ENCODE assay signal across 20 cellular contexts in the genomic region with DNA sequence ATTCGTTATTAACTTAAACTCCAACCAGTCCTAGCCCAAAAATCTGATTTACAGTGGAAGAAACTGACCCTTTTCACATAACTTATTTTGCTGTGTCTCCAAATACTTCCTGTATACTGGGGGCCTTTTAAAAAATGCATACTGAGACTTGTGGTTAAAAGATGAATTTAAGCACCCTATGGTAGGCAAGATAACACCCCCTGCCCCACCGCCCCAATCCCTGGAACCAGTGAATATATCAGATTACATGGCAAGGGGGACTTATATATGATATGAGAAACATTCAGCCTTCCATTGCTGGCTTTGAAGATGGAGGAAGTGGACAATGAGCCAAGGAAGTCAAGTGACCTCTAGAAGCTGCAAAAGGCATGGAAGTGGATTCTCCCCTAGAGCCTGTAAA. TPM values are rescaled to one million over a fixed set of nuclear protein-coding genes. Genes with fewer than 3 reads are reported as not detected.
A peak's percentile ranks its signal among the peaks of the same experiment; 100 is the strongest.
DNase-seq lines count a peak whose midpoint lies in the region; ATAC-seq and TF ChIP-seq lines count a peak whose summit lies in the region.
"Had no signal": no experiment of that assay in that cellular context is flagged by ENCODE, and none has a peak within 500 bp of the region (broad histone marks: within the 10 kb centered on the region; RNA-seq: fewer than 3 reads in every experiment).

No MANE protein-coding gene starts in this region.

- no peak overlapping the region for H3K4me3 ChIP-seq in breast epithelium
- H3K4me3 ChIP-seq: BLaER1, Peyer's patch had no signal

- H3K9me3 ChIP-seq in breast epithelium: no peaks in the 10 kb centered on the region
- H3K9me3 ChIP-seq: BLaER1, Peyer's patch had no signal

- DNase-seq in activated CD4-positive, alpha-beta memory T cell treated with anti-CD3 and anti-CD28 coated beads for 36 hours: no peak
- DNase-seq in activated CD4-positive, alpha-beta memory T cell treated with anti-CD3 and anti-CD28 coated beads, Interleukin-2, amount 10 ng/mL, durations not matched to agents 7 days and 5 days: no peak
- DNase-seq in OCI-M1 (lab: John Stamatoyannopoulos, UW) (peak; percentile 90), breast epithelium (ENCODE audit: low spot score in 2 of 2) (no peak), NCI-H1694 (lab: John Stamatoyannopoulos, UW) (no peak)
- no peak for DNase-seq in activated CD8-positive, alpha-beta T cell treated with anti-CD3 and anti-CD28 coated beads, Interleukin-2, amount 10 ng/mL, durations not matched to agents 7 days and 5 days
- no peak for DNase-seq in naive thymus-derived CD8-positive, alpha-beta T cell
- DNase-seq in effector CD8-positive, alpha-beta T cell (lab: John Stamatoyannopoulos, UW): no peak
- DNase-seq: 8988T, DMS 273 treated with DMSO at 0.1 percent for 48 hours, GF-D8, GOT3, MV-4-11, NCI-H1417 treated with DMSO at 0.1 percent for 48 hours, NCI-H2029, NCI-H2171 treated with DMSO at 0.1 percent for 48 hours, NCI-H510A treated with DMSO at 0.1 percent for 48 hours, Peyer's patch had no signal

- H3K27me3 Mint-ChIP-seq in activated CD4-positive, alpha-beta memory T cell treated with anti-CD3 and anti-CD28 coated beads for 36 hours: no peaks in the 10 kb centered on the region
- H3K27me3 Mint-ChIP-seq in activated CD4-positive, alpha-beta memory T cell treated with anti-CD3 and anti-CD28 coated beads, Interleukin-2, amount 10 ng/mL, durations not matched to agents 7 days and 5 days: no peaks in the 10 kb centered on the region
- no peaks in the 10 kb centered on the region for H3K27me3 Mint-ChIP-seq in activated CD8-positive, alpha-beta T cell treated with anti-CD3 and anti-CD28 coated beads, Interleukin-2, amount 10 ng/mL, durations not matched to agents 7 days and 5 days (ENCODE audit: low read depth)
- H3K27me3 Mint-ChIP-seq in naive thymus-derived CD8-positive, alpha-beta T cell: no peaks in the 10 kb centered on the region

- POLR2A ChIA-PET in activated CD4-positive, alpha-beta memory T cell treated with anti-CD3 and anti-CD28 coated beads for 36 hours (lab: Charles Lee): no interaction called here
- POLR2A ChIA-PET in activated CD4-positive, alpha-beta memory T cell treated with anti-CD3 and anti-CD28 coated beads, Interleukin-2, amount 10 ng/mL, durations not matched to agents 7 days and 5 days (lab: Charles Lee): no interaction called here
- POLR2A ChIA-PET in activated CD8-positive, alpha-beta T cell treated with anti-CD3 and anti-CD28 coated beads, Interleukin-2, amount 10 ng/mL, durations not matched to agents 7 days and 5 days (lab: Charles Lee): interaction anchor here (0.6 kb wide), 1 partner anchor 206 kb away, joined by 3 read pairs; no protein-coding TSS in a partner anchor
- POLR2A ChIA-PET in naive thymus-derived CD8-positive, alpha-beta T cell (lab: Charles Lee): interaction anchor here (0.6 kb wide), 1 partner anchor 119 kb away, joined by 4 read pairs; no protein-coding TSS in a partner anchor

- ATAC-seq in activated CD8-positive, alpha-beta T cell treated with anti-CD3 and anti-CD28 coated beads, Interleukin-2, amount 10 ng/mL, durations not matched to agents 7 days and 5 days: no peak
- ATAC-seq in naive thymus-derived CD8-positive, alpha-beta T cell: no peak
- ATAC-seq: Right ventricle myocardium inferior had no signal

- H3K27ac Mint-ChIP-seq in activated CD4-positive, alpha-beta memory T cell treated with anti-CD3 and anti-CD28 coated beads for 36 hours: peak overlapping the region; percentile 4
- H3K27ac Mint-ChIP-seq in activated CD4-positive, alpha-beta memory T cell treated with anti-CD3 and anti-CD28 coated beads, Interleukin-2, amount 10 ng/mL, durations not matched to agents 7 days and 5 days: no peak overlapping the region
- peak overlapping the region; percentile 43 for H3K27ac Mint-ChIP-seq in activated CD8-positive, alpha-beta T cell treated with anti-CD3 and anti-CD28 coated beads, Interleukin-2, amount 10 ng/mL, durations not matched to agents 7 days and 5 days
- H3K27ac Mint-ChIP-seq in naive thymus-derived CD8-positive, alpha-beta T cell: peak overlapping the region in 8 of 10 donors; percentile 68 to 90 (median 72)

- no peaks in the 10 kb centered on the region for H3K36me3 ChIP-seq in breast epithelium
- H3K36me3 ChIP-seq: BLaER1, Peyer's patch had no signal

- H3K36me3 Mint-ChIP-seq in activated CD4-positive, alpha-beta memory T cell treated with anti-CD3 and anti-CD28 coated beads for 36 hours: no peaks in the 10 kb centered on the region
- no peaks in the 10 kb centered on the region for H3K36me3 Mint-ChIP-seq in activated CD4-positive, alpha-beta memory T cell treated with anti-CD3 and anti-CD28 coated beads, Interleukin-2, amount 10 ng/mL, durations not matched to agents 7 days and 5 days (ENCODE audit: low read depth)
- peaks cover 3% of the 10 kb centered on the region for H3K36me3 Mint-ChIP-seq in activated CD8-positive, alpha-beta T cell treated with anti-CD3 and anti-CD28 coated beads, Interleukin-2, amount 10 ng/mL, durations not matched to agents 7 days and 5 days (ENCODE audit: low read depth)
- H3K36me3 Mint-ChIP-seq in naive thymus-derived CD8-positive, alpha-beta T cell: no peaks in the 10 kb centered on the region

- H3K27ac ChIP-seq in breast epithelium: no peak overlapping the region
- H3K27ac ChIP-seq: BLaER1 had no signal

- TF ChIP-seq POLR2A in breast epithelium (IDR thresholded peaks at IDR 0.05): no peak

- peaks cover 53% of the 10 kb centered on the region for H3K4me1 Mint-ChIP-seq in activated CD4-positive, alpha-beta memory T cell treated with anti-CD3 and anti-CD28 coated beads for 36 hours (ENCODE audit: low read depth)
- peaks cover 49% of the 10 kb centered on the region for H3K4me1 Mint-ChIP-seq in activated CD4-positive, alpha-beta memory T cell treated with anti-CD3 and anti-CD28 coated beads, Interleukin-2, amount 10 ng/mL, durations not matched to agents 7 days and 5 days
- peaks cover 53% of the 10 kb centered on the region for H3K4me1 Mint-ChIP-seq in activated CD8-positive, alpha-beta T cell treated with anti-CD3 and anti-CD28 coated beads, Interleukin-2, amount 10 ng/mL, durations not matched to agents 7 days and 5 days (ENCODE audit: low read depth)
- peaks cover 15 to 63% (median 53%) of the 10 kb centered on the region in 4 donors for H3K4me1 Mint-ChIP-seq in naive thymus-derived CD8-positive, alpha-beta T cell

- H3K4me3 Mint-ChIP-seq in activated CD4-positive, alpha-beta memory T cell treated with anti-CD3 and anti-CD28 coated beads for 36 hours: no peak overlapping the region
- H3K4me3 Mint-ChIP-seq in activated CD4-positive, alpha-beta memory T cell treated with anti-CD3 and anti-CD28 coated beads, Interleukin-2, amount 10 ng/mL, durations not matched to agents 7 days and 5 days: no peak overlapping the region
- no peak overlapping the region for H3K4me3 Mint-ChIP-seq in activated CD8-positive, alpha-beta T cell treated with anti-CD3 and anti-CD28 coated beads, Interleukin-2, amount 10 ng/mL, durations not matched to agents 7 days and 5 days
- H3K4me3 Mint-ChIP-seq in naive thymus-derived CD8-positive, alpha-beta T cell: peak overlapping the region in 2 of 10 donors; percentile 26 to 45

- H3K9me3 Mint-ChIP-seq in activated CD4-positive, alpha-beta memory T cell treated with anti-CD3 and anti-CD28 coated beads for 36 hours: no peaks in the 10 kb centered on the region
- no peaks in the 10 kb centered on the region for H3K9me3 Mint-ChIP-seq in activated CD4-positive, alpha-beta memory T cell treated with anti-CD3 and anti-CD28 coated beads, Interleukin-2, amount 10 ng/mL, durations not matched to agents 7 days and 5 days
- no peaks in the 10 kb centered on the region for H3K9me3 Mint-ChIP-seq in activated CD8-positive, alpha-beta T cell treated with anti-CD3 and anti-CD28 coated beads, Interleukin-2, amount 10 ng/mL, durations not matched to agents 7 days and 5 days (ENCODE audit: insufficient read depth)
- no peaks in the 10 kb centered on the region for H3K9me3 Mint-ChIP-seq in naive thymus-derived CD8-positive, alpha-beta T cell

- H3K4me1 ChIP-seq in breast epithelium: peaks cover 4 to 11% of the 10 kb centered on the region in 2 donors

- intact Hi-C loops in activated CD4-positive, alpha-beta memory T cell treated with anti-CD3 and anti-CD28 coated beads for 36 hours (cut with micrococcal nuclease): loop anchor here (10.0 kb wide), 1 partner anchor 1133 kb away; a partner anchor contains a TSS
- intact Hi-C loops in breast epithelium (cut with DNase I; ENCODE audit: low total_unique reads): no loop called here

- no peak for TF ChIP-seq CTCF in breast epithelium (IDR thresholded peaks at IDR 0.05)

- no peaks in the 10 kb centered on the region for H3K27me3 ChIP-seq in breast epithelium
- H3K27me3 ChIP-seq: BLaER1, Peyer's patch had no signal

- CTCF ChIA-PET in activated CD4-positive, alpha-beta memory T cell treated with anti-CD3 and anti-CD28 coated beads for 36 hours (lab: Charles Lee): no interaction called here
- CTCF ChIA-PET in activated CD4-positive, alpha-beta memory T cell treated with anti-CD3 and anti-CD28 coated beads, Interleukin-2, amount 10 ng/mL, durations not matched to agents 7 days and 5 days (lab: Charles Lee): interaction anchor here (0.6 to 0.7 kb wide), 2 partner anchors 112 to 192 kb away, joined by 3 to 4 read pairs; no protein-coding TSS in a partner anchor
- CTCF ChIA-PET in activated CD8-positive, alpha-beta T cell treated with anti-CD3 and anti-CD28 coated beads, Interleukin-2, amount 10 ng/mL, durations not matched to agents 7 days and 5 days (lab: Charles Lee): interaction anchor here (0.9 kb wide), 1 partner anchor 42 kb away, joined by 4 read pairs; no protein-coding TSS in a partner anchor

RNA-seq across cellular contexts. Expression of a gene that starts 3.1 kb away (rescaled TPM):
- total RNA-seq in activated CD4-positive, alpha-beta memory T cell treated with anti-CD3 and anti-CD28 coated beads for 36 hours: 10 to 100 TPM; 17.3 to 18.6 TPM
- total RNA-seq in activated CD4-positive, alpha-beta memory T cell treated with anti-CD3 and anti-CD28 coated beads, Interleukin-2, amount 10 ng/mL, durations not matched to agents 7 days and 5 days: 10 to 100 TPM; 24.5 to 26.4 TPM
- 10 to 100 TPM; 23.4 to 25.2 TPM for total RNA-seq in activated CD8-positive, alpha-beta T cell treated with anti-CD3 and anti-CD28 coated beads, Interleukin-2, amount 10 ng/mL, durations not matched to agents 7 days and 5 days
- 10 to 100 TPM; 32.8 to 36.1 TPM for total RNA-seq in naive thymus-derived CD8-positive, alpha-beta T cell
- polyA plus RNA-seq in naive thymus-derived CD8-positive, alpha-beta T cell: 10 to 100 TPM; 11.2 to 11.8 (median 11.8) TPM
- total RNA-seq in breast epithelium: 10 to 100 TPM; 26.4 to 65.7 (median 32.8) TPM

RNA-seq across cellular contexts. Expression of a gene that starts 4.9 kb away (rescaled TPM):
- total RNA-seq in activated CD4-positive, alpha-beta memory T cell treated with anti-CD3 and anti-CD28 coated beads for 36 hours: 10 to 100 TPM; 10.7 to 11.4 TPM
- 10 to 100 TPM; 14.6 to 14.8 TPM for total RNA-seq in activated CD4-positive, alpha-beta memory T cell treated with anti-CD3 and anti-CD28 coated beads, Interleukin-2, amount 10 ng/mL, durations not matched to agents 7 days and 5 days
- total RNA-seq in activated CD8-positive, alpha-beta T cell treated with anti-CD3 and anti-CD28 coated beads, Interleukin-2, amount 10 ng/mL, durations not matched to agents 7 days and 5 days: 10 to 100 TPM; 15.7 to 16.7 TPM
- 10 to 100 TPM; 17.3 to 19.5 TPM for total RNA-seq in naive thymus-derived CD8-positive, alpha-beta T cell
- 1 to 10 TPM; 7.1 to 9.0 (median 8.4) TPM for polyA plus RNA-seq in naive thymus-derived CD8-positive, alpha-beta T cell
- total RNA-seq in breast epithelium: 10 to 100 TPM; 14.4 to 18.1 (median 14.7) TPM

Comparison
In these comparisons a context has a peak if more than half of its experiments do, and no peak if none do; other contexts are left out.
1. POLR2A ChIA-PET loops: an anchor here in activated CD8-positive, alpha-beta T cell treated with anti-CD3 and anti-CD28 coated beads, Interleukin-2, amount 10 ng/mL, durations not matched to agents 7 days and 5 days (0.6 kb wide) and naive thymus-derived CD8-positive, alpha-beta T cell (0.6 kb wide); none called in activated CD4-positive, alpha-beta memory T cell treated with anti-CD3 and anti-CD28 coated beads for 36 hours and activated CD4-positive, alpha-beta memory T cell treated with anti-CD3 and anti-CD28 coated beads, Interleukin-2, amount 10 ng/mL, durations not matched to agents 7 days and 5 days.